Comparison of ENCODE assay signal across 20 cellular contexts in the genomic region with DNA sequence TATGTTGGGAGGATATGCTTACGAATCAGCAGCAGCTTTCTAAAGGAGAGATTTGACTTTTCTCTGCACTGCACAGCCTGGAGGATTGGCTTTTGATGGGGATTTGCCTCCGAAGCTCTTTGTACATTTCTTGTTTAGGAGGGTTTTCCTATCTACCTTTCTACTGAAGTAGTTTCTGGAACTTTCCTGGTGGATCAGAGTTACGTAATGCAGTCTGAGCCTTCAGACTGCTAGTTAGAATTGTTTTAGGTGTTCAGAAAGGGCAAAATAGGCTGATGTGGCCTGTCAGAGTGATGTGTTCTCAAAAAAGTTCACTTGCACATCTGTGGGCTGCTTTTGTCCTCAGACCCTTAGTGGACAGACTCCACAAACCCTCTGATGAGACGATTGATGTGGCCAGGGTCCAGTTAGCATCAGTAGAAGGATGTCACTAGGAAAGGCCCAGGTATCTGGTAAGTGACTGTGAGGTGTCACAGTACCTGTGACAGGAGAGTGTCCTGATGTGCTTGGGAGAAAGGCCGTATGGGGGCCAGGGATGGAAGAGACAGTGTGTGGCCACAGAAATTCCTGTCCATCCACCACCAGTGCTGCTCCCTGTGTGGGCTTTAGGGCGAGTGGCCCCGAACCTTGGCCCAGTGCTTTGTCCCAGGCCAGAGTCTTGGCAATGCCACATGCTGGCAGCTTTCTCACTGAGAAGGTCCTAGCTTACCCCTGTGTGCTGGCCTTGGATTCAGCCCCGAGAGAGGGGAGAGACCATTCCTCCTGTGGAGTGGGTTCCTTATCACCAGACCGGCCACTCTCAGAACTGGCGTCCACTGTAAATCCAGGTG. TPM values are rescaled to one million over a fixed set of nuclear protein-coding genes. Genes with fewer than 3 reads are reported as not detected.
DNase-seq lines count a peak whose midpoint lies in the region; ATAC-seq and TF ChIP-seq lines count a peak whose summit lies in the region.
"Had no signal": no experiment of that assay in that cellular context is flagged by ENCODE, and none has a peak within 500 bp of the region (broad histone marks: within the 10 kb centered on the region; RNA-seq: fewer than 3 reads in every experiment).

No MANE protein-coding gene starts in this region.

- H3K27ac Mint-ChIP-seq in neural crest cell (ENCODE audit: unreplicated experiment), result peak overlapping the region; percentile 19
- H3K27ac Mint-ChIP-seq: memory B cell had no signal

- H2AFZ ChIP-seq in ACC112 (ENCODE audit: low read length, unreplicated experiment), result no peak overlapping the region
- no peak overlapping the region for H2AFZ ChIP-seq in GM23248
- H2AFZ ChIP-seq: PC-9 had no signal

- in situ Hi-C loops in GM23248 (cut with MboI), result no loop called here

- H3K27ac ChIP-seq in ACC112 (ENCODE audit: low read depth, low read length) (peak overlapping the region; percentile 49), GM23248 (peak overlapping the region; percentile 26), cingulate gyrus (ENCODE audit: low read depth, low read length) (peak overlapping the region; percentile 91)
- H3K27ac ChIP-seq: PC-9, SK-N-MC had no signal

- peaks cover 8% of the 10 kb centered on the region for H3F3A ChIP-seq in GM23248 (ENCODE audit: insufficient read depth)

- H3K9me3 Mint-ChIP-seq in neural crest cell, result no peaks in the 10 kb centered on the region
- H3K9me3 Mint-ChIP-seq: activated naive CD8-positive, alpha-beta T cell treated with anti-CD3 and anti-CD28 coated beads, Interleukin-2, amount 10 ng/mL, durations not matched to agents 7 days and 5 days; central memory CD8-positive, alpha-beta T cell; memory B cell; nephron had no signal

- H3K4me3 ChIP-seq in ACC112 (ENCODE audit: low read depth, low read length) (no peak overlapping the region), GM23248 (no peak overlapping the region)
- H3K4me3 ChIP-seq: gastroesophageal sphincter, PC-9, SK-N-MC had no signal

- H3K4me1 ChIP-seq in ACC112 (ENCODE audit: control insufficient read depth, insufficient read depth, low read length, unreplicated experiment) (peaks cover 22% of the 10 kb centered on the region), GM23248 (ENCODE audit: insufficient read depth) (peaks cover 4% of the 10 kb centered on the region; the same call in 1 of the 2 replicates)

- DNase-seq in GM23248 (no peak), neural crest cell (ENCODE audit: low read depth, low spot score) (no peak)
- DNase-seq in activated naive CD4-positive, alpha-beta T cell (lab: John Stamatoyannopoulos, UW), result no peak
- DNase-seq: activated naive CD8-positive, alpha-beta T cell treated with anti-CD3 and anti-CD28 coated beads, Interleukin-2, amount 10 ng/mL, durations not matched to agents 7 days and 5 days; activated T-cell treated with anti-CD3 and anti-CD28 coated beads, Interleukin-2, amount 50 U/mL, for 1 hour; MM.1S; NCI-H187; NCI-H510A; PC-9; retina had no signal

- no peaks in the 10 kb centered on the region for H3K9me2 ChIP-seq in GM23248 (ENCODE audit: insufficient read depth)

- ATAC-seq in GM19023 (IDR thresholded peaks at IDR 0.05; ENCODE audit: unreplicated experiment) (no peak), esophagus mucosa (no peak), HG02884 (IDR thresholded peaks at IDR 0.05; ENCODE audit: unreplicated experiment) (no peak)

- H3K79me2 ChIP-seq in ACC112 (ENCODE audit: control insufficient read depth, insufficient read depth, low read length, unreplicated experiment) (no peaks in the 10 kb centered on the region), GM23248 (ENCODE audit: insufficient read depth) (0 out of 2 replicates have a peak, but pooled peaks cover 1% of the 10 kb centered on the region)

- H3K27me3 ChIP-seq in ACC112 (ENCODE audit: insufficient read depth, low read length) (no peaks in the 10 kb centered on the region), GM23248 (replicated peaks; ENCODE audit: insufficient read depth) (no peaks in the 10 kb centered on the region)
- H3K27me3 ChIP-seq: gastroesophageal sphincter had no signal

- no peaks in the 10 kb centered on the region for H4K20me1 ChIP-seq in GM23248 (ENCODE audit: insufficient read depth)

- no peaks in the 10 kb centered on the region for H3K9me3 ChIP-seq in GM23248 (ENCODE audit: low read depth)
- H3K9me3 ChIP-seq: gastroesophageal sphincter had no signal

- no peaks in the 10 kb centered on the region for H3K27me3 Mint-ChIP-seq in neural crest cell (ENCODE audit: low read depth)
- H3K27me3 Mint-ChIP-seq: activated naive CD8-positive, alpha-beta T cell treated with anti-CD3 and anti-CD28 coated beads, Interleukin-2, amount 10 ng/mL, durations not matched to agents 7 days and 5 days; central memory CD8-positive, alpha-beta T cell; memory B cell had no signal

- H3K4me1 Mint-ChIP-seq in neural crest cell, result peaks cover 15% of the 10 kb centered on the region

- peaks cover 17% of the 10 kb centered on the region for H3K36me3 Mint-ChIP-seq in neural crest cell (ENCODE audit: low read depth)

- WGBS in GM23248 (ENCODE audit: low coverage in 1 of 2, low lambda C conversion rate in 2 of 2, missing lambda C conversion rate in 2 of 2), 2 experiments, result 73 to 75% methylated on average over 10 of the region's 10 CpGs

- H3K4me3 Mint-ChIP-seq in neural crest cell, result no peak overlapping the region
- H3K4me3 Mint-ChIP-seq: activated naive CD8-positive, alpha-beta T cell treated with anti-CD3 and anti-CD28 coated beads, Interleukin-2, amount 10 ng/mL, durations not matched to agents 7 days and 5 days; central memory CD8-positive, alpha-beta T cell; memory B cell; nephron had no signal

- peak overlapping the region; percentile 14 for H3K4me2 ChIP-seq in GM23248 (ENCODE audit: unreplicated experiment)
- H3K4me2 ChIP-seq: PC-9 had no signal

- no peak for TF ChIP-seq CTCF in neural crest cell (conservative IDR thresholded peaks at IDR 0.05)

- H3K36me3 ChIP-seq in ACC112 (ENCODE audit: insufficient read depth, low read length) (peaks cover 23% of the 10 kb centered on the region), GM23248 (ENCODE audit: low read depth) (peaks cover 26% of the 10 kb centered on the region)

- 0 out of 2 replicates have a peak overlapping the region, but pooled peaks have one; percentile 8 for H3K9ac ChIP-seq in GM23248

RNA-seq across cellular contexts. Expression of a gene that starts 4.4 kb away (rescaled TPM):
- 14.5 and 20.6 TPM in 2 replicates for total RNA-seq in GM23248 (2014; rRNA removed; shearing (Covaris generic))
- polyA plus RNA-seq in GM23248 (2016; fragmentation: Nextera tagmentation; extraction: Ambion mirVana), result 10.1 and 10.5 TPM in 2 replicates
- total RNA-seq in neural crest cell, result 5.6 and 5.9 TPM in 2 replicates
- 11.3 TPM for total RNA-seq in esophagus mucosa

RNA-seq across cellular contexts. Expression of a gene that starts 10.9 kb away (rescaled TPM):
- 17.8 and 22.4 TPM in 2 replicates for total RNA-seq in GM23248 (2014; rRNA removed; shearing (Covaris generic))
- 7.6 TPM in 2 replicates for polyA plus RNA-seq in GM23248 (2016; fragmentation: Nextera tagmentation; extraction: Ambion mirVana)
- total RNA-seq in neural crest cell (79.7 and 80.0 TPM in 2 replicates), esophagus mucosa (14.7 TPM)

RNA-seq across cellular contexts. Expression of a gene that starts 34.2 kb away (rescaled TPM):
- total RNA-seq in GM23248 (2014; rRNA removed; shearing (Covaris generic)), result 79.3 and 79.4 TPM in 2 replicates
- 114 and 119 TPM in 2 replicates for polyA plus RNA-seq in GM23248 (2016; fragmentation: Nextera tagmentation; extraction: Ambion mirVana)
- total RNA-seq in neural crest cell (165 and 167 TPM in 2 replicates), esophagus mucosa (40.1 TPM)

Comparison
In these comparisons a context has a peak if more than half of its experiments do, and no peak if none do; other contexts are left out.
1. H3K27ac ChIP-seq: peak in every context shown above with its lines; median percentile 91 in cingulate gyrus; 49 in ACC112; 26 in GM23248.